In genomic region chr1:78229344-78229743, GRCh38 we compare ENCODE assay signal across 14 cellular contexts.
DNase-seq lines count a peak whose midpoint lies in the region; ATAC-seq and TF ChIP-seq lines count a peak whose summit lies in the region.
"Had no signal": no experiment of that assay in that cellular context is flagged by ENCODE, and none has a peak within 500 bp of the region (broad histone marks: within the 10 kb centered on the region; RNA-seq: fewer than 3 reads in every experiment).

No MANE protein-coding gene starts in this region.

- H3K36me3 Mint-ChIP-seq in activated CD4-positive, alpha-beta T cell treated with anti-CD3 and anti-CD28 coated beads, Interleukin-2, amount 10 ng/mL, durations not matched to agents 24 days and 14 days (ENCODE audit: low read depth): no peaks in the 10 kb centered on the region

- 58% methylated on average over 3 of the region's 3 CpGs for WGBS in right cardiac atrium
- 56 to 60% methylated on average over 3 of the region's 3 CpGs for WGBS in aorta, 2 donors

- in situ Hi-C loops in astrocyte of the spinal cord (cut with HindIII; ENCODE audit: low sequenced_read_pairs): no loop called here

- H3K27ac Mint-ChIP-seq in activated CD4-positive, alpha-beta T cell treated with anti-CD3 and anti-CD28 coated beads, Interleukin-2, amount 10 ng/mL, durations not matched to agents 24 days and 14 days: no peak overlapping the region
- H3K27ac Mint-ChIP-seq: activated CD4-positive, alpha-beta T cell treated with anti-CD3 and anti-CD28 coated beads, Interleukin-2, amount 10 ng/mL, durations not matched to agents 7 days and 5 days; T-helper 1 cell treated with Interleukin-12 subunit alpha and Interleukin-12 subunit beta and Interleukin-4 antibody, amounts not matched to agents 30 μg/mL and 1 μg/mL, for 36 hours had no signal

- ATAC-seq in Right ventricle myocardium superior (ENCODE audit: poor library complexity): peak; percentile 86
- ATAC-seq in right cardiac atrium: peak; percentile 78 to 79
- peak; percentile 72 for ATAC-seq in aorta (ENCODE audit: low FRiP score)
- ATAC-seq: A549 had no signal

- TF ChIP-seq CTCF in right atrium auricular region (IDR thresholded peaks at IDR 0.05) (no peak), astrocyte of the spinal cord (IDR thresholded peaks at IDR 0.05; ENCODE audit: low read depth, low read length) (no peak)

- intact Hi-C loops in Right ventricle myocardium superior (cut with DNase I) (no loop called here), right cardiac atrium (cut with DNase I) (no loop called here), aorta (cut with DNase I) (no loop called here)
- intact Hi-C loops in activated CD4-positive, alpha-beta T cell treated with anti-CD3 and anti-CD28 coated beads, Interleukin-2, amount 10 ng/mL, durations not matched to agents 24 days and 14 days (cut with micrococcal nuclease): no loop called here

- H3K4me3 ChIP-seq in right atrium auricular region (no peak overlapping the region), astrocyte of the spinal cord (ENCODE audit: low read depth, low read length) (no peak overlapping the region), right cardiac atrium (ENCODE audit: low read length) (no peak overlapping the region), aorta (ENCODE audit: low read length in 2 of 2) (no peak overlapping the region)
- H3K4me3 ChIP-seq: A549, esophagus squamous epithelium had no signal

- H3K9me3 Mint-ChIP-seq in activated CD4-positive, alpha-beta T cell treated with anti-CD3 and anti-CD28 coated beads, Interleukin-2, amount 10 ng/mL, durations not matched to agents 24 days and 14 days: no peaks in the 10 kb centered on the region
- H3K9me3 Mint-ChIP-seq: activated CD4-positive, alpha-beta T cell treated with anti-CD3 and anti-CD28 coated beads, Interleukin-2, amount 10 ng/mL, durations not matched to agents 7 days and 5 days; T-helper 1 cell treated with Interleukin-12 subunit alpha and Interleukin-12 subunit beta and Interleukin-4 antibody, amounts not matched to agents 30 μg/mL and 1 μg/mL, for 36 hours had no signal

- no peaks in the 10 kb centered on the region for H3K36me3 ChIP-seq in right atrium auricular region
- no peaks in the 10 kb centered on the region for H3K36me3 ChIP-seq in aorta (ENCODE audit: control insufficient read depth in 1 of 2, insufficient read depth in 2 of 2, low read length in 1 of 2)
- H3K36me3 ChIP-seq: esophagus squamous epithelium had no signal

- H3K9me3 ChIP-seq in right atrium auricular region (peaks cover 0 to 13% of the 10 kb centered on the region in 2 donors), right cardiac atrium (ENCODE audit: control insufficient read depth, low read length) (no peaks in the 10 kb centered on the region), aorta (ENCODE audit: control insufficient read depth, low read length) (peaks cover 4% of the 10 kb centered on the region)
- H3K9me3 ChIP-seq: A549 had no signal

- H3K27me3 ChIP-seq in right atrium auricular region: no peaks in the 10 kb centered on the region
- no peaks in the 10 kb centered on the region for H3K27me3 ChIP-seq in right cardiac atrium (ENCODE audit: control insufficient read depth, insufficient read depth)
- H3K27me3 ChIP-seq in aorta (ENCODE audit: control insufficient read depth in 1 of 2, insufficient read depth in 2 of 2, low read length in 1 of 2): no peaks in the 10 kb centered on the region

- H3K27ac ChIP-seq in right atrium auricular region (peak overlapping the region in 1 of 2 donors; percentile 58), right cardiac atrium (ENCODE audit: low read length) (no peak overlapping the region), aorta (ENCODE audit: low read depth in 1 of 2, low read length in 2 of 2) (no peak overlapping the region)
- H3K27ac ChIP-seq: A549 had no signal

- DNase-seq in Right ventricle myocardium superior (no peak), right atrium auricular region (ENCODE audit: low spot score) (no peak), astrocyte of the spinal cord (ENCODE audit: low read depth, low spot score) (peak; percentile 68), right cardiac atrium (no peak), aorta (no peak), NCI-H146 treated with DMSO at 0.1 percent for 48 hours (lab: John Stamatoyannopoulos, UW; ENCODE audit: unreplicated experiment) (no peak), GF-D8 (lab: John Stamatoyannopoulos, UW) (no peak)
- no peak for DNase-seq in activated CD4-positive, alpha-beta T cell treated with anti-CD3 and anti-CD28 coated beads, Interleukin-2, amount 10 ng/mL, durations not matched to agents 24 days and 14 days
- DNase-seq: activated CD4-positive, alpha-beta T cell treated with anti-CD3 and anti-CD28 coated beads, Interleukin-2, amount 10 ng/mL, durations not matched to agents 7 days and 5 days; esophagus squamous epithelium; NCI-H2029 treated with DMSO at 0.1 percent for 48 hours had no signal

- H3K4me3 Mint-ChIP-seq in activated CD4-positive, alpha-beta T cell treated with anti-CD3 and anti-CD28 coated beads, Interleukin-2, amount 10 ng/mL, durations not matched to agents 24 days and 14 days: no peak overlapping the region
- H3K4me3 Mint-ChIP-seq: activated CD4-positive, alpha-beta T cell treated with anti-CD3 and anti-CD28 coated beads, Interleukin-2, amount 10 ng/mL, durations not matched to agents 7 days and 5 days; central memory CD8-positive, alpha-beta T cell; T-helper 1 cell treated with Interleukin-12 subunit alpha and Interleukin-12 subunit beta and Interleukin-4 antibody, amounts not matched to agents 30 μg/mL and 1 μg/mL, for 36 hours had no signal

- no peaks in the 10 kb centered on the region for H3K4me1 Mint-ChIP-seq in activated CD4-positive, alpha-beta T cell treated with anti-CD3 and anti-CD28 coated beads, Interleukin-2, amount 10 ng/mL, durations not matched to agents 24 days and 14 days
- H3K4me1 Mint-ChIP-seq: activated CD4-positive, alpha-beta T cell treated with anti-CD3 and anti-CD28 coated beads, Interleukin-2, amount 10 ng/mL, durations not matched to agents 7 days and 5 days; central memory CD8-positive, alpha-beta T cell had no signal

- H3K4me1 ChIP-seq in right atrium auricular region: no peaks in the 10 kb centered on the region
- H3K4me1 ChIP-seq in right cardiac atrium (ENCODE audit: control insufficient read depth, insufficient read depth, low read length): no peaks in the 10 kb centered on the region
- no peaks in the 10 kb centered on the region for H3K4me1 ChIP-seq in aorta (ENCODE audit: control insufficient read depth in 1 of 2, insufficient read depth in 2 of 2, low read length in 2 of 2)
- H3K4me1 ChIP-seq: A549 had no signal

- H3K27me3 Mint-ChIP-seq in activated CD4-positive, alpha-beta T cell treated with anti-CD3 and anti-CD28 coated beads, Interleukin-2, amount 10 ng/mL, durations not matched to agents 24 days and 14 days: no peaks in the 10 kb centered on the region
- H3K27me3 Mint-ChIP-seq: activated CD4-positive, alpha-beta T cell treated with anti-CD3 and anti-CD28 coated beads, Interleukin-2, amount 10 ng/mL, durations not matched to agents 7 days and 5 days had no signal
